Comparison of ENCODE assay signal across 7 cellular contexts in the genomic region with DNA sequence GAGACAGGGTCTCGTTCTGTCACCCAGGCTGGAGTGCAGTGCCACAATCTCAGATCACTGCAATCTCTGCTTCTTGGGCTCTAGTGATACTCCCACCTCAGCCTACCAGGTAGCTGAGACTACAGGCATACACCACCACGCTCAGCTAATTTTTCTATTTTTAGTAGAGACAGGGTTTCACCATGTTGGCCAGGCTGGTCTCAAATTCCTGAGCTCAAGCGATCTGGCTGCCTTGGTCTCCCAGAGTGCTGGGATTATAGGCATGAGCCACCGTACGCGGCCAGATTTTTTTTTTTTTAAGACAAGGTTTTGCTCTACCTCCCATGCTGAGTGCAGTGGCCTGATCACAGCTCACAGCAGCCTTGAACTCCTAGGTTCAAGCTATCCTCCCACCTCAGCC. TPM values are rescaled to one million over a fixed set of nuclear protein-coding genes. Genes with fewer than 3 reads are reported as not detected.
DNase-seq lines count a peak whose midpoint lies in the region; ATAC-seq and TF ChIP-seq lines count a peak whose summit lies in the region.
"Not testable (repeated sequence)": the region's sequence is repeated elsewhere in the genome, so short reads cannot be mapped to it uniquely, and the experiment has no call there.

No MANE protein-coding gene starts in this region.

- H3K27ac ChIP-seq in esophagus muscularis mucosa (replicated peaks in 1 of 4) (peak overlapping the region; percentile 59 to 66 (median 66)), right cardiac atrium (ENCODE audit: low read length) (peak overlapping the region; percentile 74), skin epidermis (peak overlapping the region in 15 of 21 experiments; percentile 24 to 86 (median 47)), thyroid gland (peak overlapping the region; percentile 35 to 76 (median 49))

- TF ChIP-seq CTCF in activated B cell treated with CpG ODN at 0.5 μM for 24 hours (IDR thresholded peaks at IDR 0.05); chondrocyte (IDR thresholded peaks at IDR 0.05); esophagus muscularis mucosa (IDR thresholded peaks at IDR 0.05); thyroid gland (IDR thresholded peaks at IDR 0.05): not testable (repeated sequence)

- intact Hi-C loops in activated B cell treated with CpG ODN at 0.5 μM for 24 hours (cut with micrococcal nuclease); esophagus muscularis mucosa (cut with DNase I); right cardiac atrium (cut with DNase I); thyroid gland (cut with DNase I): not testable (repeated sequence)

- not testable (repeated sequence) for H3K27me3 ChIP-seq in esophagus muscularis mucosa; right cardiac atrium (ENCODE audit: control insufficient read depth, insufficient read depth); thyroid gland

- TF ChIP-seq EP300 in esophagus muscularis mucosa (IDR thresholded peaks at IDR 0.05) = not testable (repeated sequence)

- peaks cover 20% of the 10 kb centered on the region for H3K36me3 Mint-ChIP-seq in activated B cell treated with CpG ODN at 0.5 μM for 24 hours (ENCODE audit: low read depth)
- H3K36me3 Mint-ChIP-seq in chondrocyte (ENCODE audit: low read depth) = not testable (repeated sequence)

- not testable (repeated sequence) for TF ChIP-seq POLR2A in esophagus muscularis mucosa (IDR thresholded peaks at IDR 0.05; ENCODE audit: low read depth); thyroid gland (IDR thresholded peaks at IDR 0.05)

- H3K27me3 Mint-ChIP-seq in activated B cell treated with CpG ODN at 0.5 μM for 24 hours; chondrocyte (ENCODE audit: low read depth): not testable (repeated sequence)

- H3K4me1 ChIP-seq in esophagus muscularis mucosa (peaks cover 77 to 82% (median 79%) of the 10 kb centered on the region in 4 donors), right cardiac atrium (ENCODE audit: control insufficient read depth, insufficient read depth, low read length) (peaks cover 27% of the 10 kb centered on the region), thyroid gland (peaks cover 14 to 61% of the 10 kb centered on the region in 2 donors)

- 91% methylated on average over 6 of the region's 6 CpGs for WGBS in esophagus muscularis mucosa
- WGBS in right cardiac atrium = 75% methylated on average over 6 of the region's 6 CpGs
- 88 to 94% methylated on average over 6 of the region's 6 CpGs for WGBS in thyroid gland, 2 donors

- H3K4me3 ChIP-seq in esophagus muscularis mucosa; right cardiac atrium (ENCODE audit: low read length); skin epidermis; thyroid gland (replicated peaks in 1 of 3): not testable (repeated sequence)

- not testable (repeated sequence) for ATAC-seq in activated B cell treated with CpG ODN at 0.5 μM for 24 hours (ENCODE audit: low read depth); right cardiac atrium

- H3K36me3 ChIP-seq in esophagus muscularis mucosa, thyroid gland: not testable (repeated sequence)

- CTCF ChIA-PET in activated B cell treated with CpG ODN at 0.5 μM for 24 hours (lab: Charles Lee) = interaction anchor here (0.9 to 1.0 kb wide), 2 partner anchors 26 to 124 kb away, joined by 3 to 4 read pairs; no protein-coding TSS in a partner anchor

- H3K27ac Mint-ChIP-seq in activated B cell treated with CpG ODN at 0.5 μM for 24 hours = peak overlapping the region; percentile 78
- peak overlapping the region; percentile 74 for H3K27ac Mint-ChIP-seq in chondrocyte (ENCODE audit: unreplicated experiment)

- H3K9me3 Mint-ChIP-seq in activated B cell treated with CpG ODN at 0.5 μM for 24 hours; chondrocyte (ENCODE audit: low read depth): not testable (repeated sequence)

- H3K9me3 ChIP-seq in esophagus muscularis mucosa; right cardiac atrium (ENCODE audit: control insufficient read depth, low read length); thyroid gland: not testable (repeated sequence)

- not testable (repeated sequence) for DNase-seq in activated B cell treated with CpG ODN at 0.5 μM for 24 hours; chondrocyte (ENCODE audit: low spot score); esophagus muscularis mucosa (ENCODE audit: extremely low spot score); right cardiac atrium; thyroid gland
- DNase-seq in mesenteric fat pad (ENCODE audit: low spot score) = peak; percentile 30

- POLR2A ChIA-PET in activated B cell treated with CpG ODN at 0.5 μM for 24 hours (lab: Charles Lee) = interaction anchor here (0.6 to 1.7 kb wide), 5 partner anchors 9 to 65 kb away, joined by 3 to 9 read pairs (median 4); partner anchors contain the start of gene ARHGAP17

- not testable (repeated sequence) for H3K4me3 Mint-ChIP-seq in activated B cell treated with CpG ODN at 0.5 μM for 24 hours; chondrocyte (ENCODE audit: unreplicated experiment)

- H3K4me1 Mint-ChIP-seq in activated B cell treated with CpG ODN at 0.5 μM for 24 hours (peaks cover 92% of the 10 kb centered on the region), chondrocyte (ENCODE audit: low read depth) (peaks cover 81% of the 10 kb centered on the region)

RNA-seq across cellular contexts. Expression of gene ARHGAP17, which starts 32.1 kb away (rescaled TPM):
- total RNA-seq in activated B cell treated with CpG ODN at 0.5 μM for 24 hours (287 and 310 TPM in 2 replicates), chondrocyte (74.7 to 85.4 TPM (median 75.2 TPM) in 3 replicates), esophagus muscularis mucosa (10 to 100 TPM; 33.6 to 44.9 (median 38.4) TPM), right cardiac atrium (10 to 100 TPM; 45.4 to 58.2 (median 52.6) TPM), mesenteric fat pad (96.0 TPM), thyroid gland (10 to 100 TPM; 41.7 to 70.4 (median 54.3) TPM)
- 33.5 TPM for polyA plus RNA-seq in right cardiac atrium
